ENCODE assay signal across 9 cellular contexts in the genomic region with DNA sequence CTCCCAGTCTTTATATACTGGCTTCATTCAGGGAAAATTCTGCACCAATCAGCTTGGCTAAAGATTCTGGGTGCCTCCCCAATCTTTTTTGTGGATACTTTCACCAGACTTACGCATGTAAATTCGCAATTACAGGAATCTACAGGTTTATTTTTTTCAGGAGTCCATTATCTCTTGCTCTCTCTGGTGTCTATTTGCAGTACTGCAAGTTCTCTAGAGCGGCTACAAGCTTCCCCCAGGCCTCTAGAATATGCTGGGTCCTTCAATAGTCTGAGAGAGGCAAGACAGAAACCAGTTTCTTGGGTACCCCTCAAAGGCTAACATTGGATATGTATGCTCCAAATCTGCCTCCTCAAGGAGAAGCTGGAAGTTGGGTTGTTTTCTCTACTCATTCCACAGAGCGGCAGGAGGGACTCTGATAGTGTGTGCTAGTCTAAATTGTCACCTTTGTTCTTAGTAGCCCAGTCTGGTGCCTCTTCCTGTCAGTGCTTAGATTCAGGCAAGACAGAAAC. TPM values are rescaled to one million over a fixed set of nuclear protein-coding genes. Genes with fewer than 3 reads are reported as not detected.
DNase-seq lines count a peak whose midpoint lies in the region; ATAC-seq, FAIRE-seq and TF ChIP-seq lines count a peak whose summit lies in the region.
"Had no signal": no experiment of that assay in that cellular context is flagged by ENCODE, and none has a peak within 500 bp of the region (broad histone marks: within the 10 kb centered on the region; RNA-seq: fewer than 3 reads in every experiment).

No MANE protein-coding gene starts in this region.

- intact Hi-C loops in PC-9 (cut with micrococcal nuclease; ENCODE audit: unreplicated experiment): loop anchor here (5.0 kb wide), 1 partner anchor 273 kb away; the partner anchor contains the start of gene C20orf203

- H3K27ac ChIP-seq in PC-9: no peak overlapping the region

- no peaks in the 10 kb centered on the region for H3K36me3 Mint-ChIP-seq in osteocyte (ENCODE audit: unreplicated experiment)

- DNase-seq in AG08396 (ENCODE audit: low spot score) (peak; percentile 40), GM12892 (ENCODE audit: insufficient read length) (no peak), PC-9 (no peak), cerebellar cortex (ENCODE audit: low spot score) (peak; percentile 26), osteocyte (ENCODE audit: extremely low spot score, unreplicated experiment) (no peak), C1 segment of cervical spinal cord (lab: John Stamatoyannopoulos, UW) (no peak), NCI-H524 (lab: John Stamatoyannopoulos, UW) (no peak)

- no peaks in the 10 kb centered on the region; the same call in 1 of the 2 replicates for H4K20me1 ChIP-seq in PC-9 (ENCODE audit: insufficient read depth)

- CTCF ChIA-PET in PC-9 (lab: Charles Lee): interaction anchor here (0.6 kb wide), 1 partner anchor 153 kb away, joined by 4 read pairs; no protein-coding TSS in a partner anchor

- no peak for TF ChIP-seq POLR2A in GM12892 (IDR thresholded peaks at IDR 0.05; ENCODE audit: low read depth, low read length)

- H3K79me2 ChIP-seq in PC-9 (ENCODE audit: low read depth): no peaks in the 10 kb centered on the region

- H3K27me3 Mint-ChIP-seq in osteocyte (ENCODE audit: unreplicated experiment): peaks cover 67% of the 10 kb centered on the region

- no peak overlapping the region for H3K4me3 Mint-ChIP-seq in osteocyte (ENCODE audit: unreplicated experiment)

- BruUV-seq in PC-9 (replicated peaks; lab: Mats Ljungman, UMichigan): no TSS peak

- H2AFZ ChIP-seq in PC-9: no peak overlapping the region

- no peaks in the 10 kb centered on the region for H3K4me1 Mint-ChIP-seq in osteocyte (ENCODE audit: unreplicated experiment)

- POLR2A ChIA-PET in PC-9 (lab: Charles Lee; ENCODE audit: unreplicated experiment): no interaction called here

- H3K36me3 ChIP-seq in PC-9 (ENCODE audit: low read depth): no peaks in the 10 kb centered on the region

- H3K9me3 ChIP-seq in PC-9 (ENCODE audit: insufficient read depth, low read depth): no peaks in the 10 kb centered on the region

- peak; percentile 33 for FAIRE-seq in GM12892 (lab: Jason Lieb, UNC)

- ATAC-seq in GM21423 (IDR thresholded peaks at IDR 0.05; ENCODE audit: unreplicated experiment): no peak

- H3K9me3 Mint-ChIP-seq in osteocyte (ENCODE audit: unreplicated experiment): peaks cover 5% of the 10 kb centered on the region

- no peaks in the 10 kb centered on the region for H3K9me2 ChIP-seq in PC-9 (ENCODE audit: insufficient read depth)

- H3F3A ChIP-seq in PC-9 (ENCODE audit: insufficient read depth, low read depth): no peaks in the 10 kb centered on the region

- TF ChIP-seq CTCF in PC-9 (conservative IDR thresholded peaks at IDR 0.05) (peak; percentile 64), osteocyte (IDR thresholded peaks at IDR 0.05) (peak; percentile 53)

- no peaks in the 10 kb centered on the region for H3K4me1 ChIP-seq in PC-9 (replicated peaks; ENCODE audit: insufficient read depth)

- H3K27ac Mint-ChIP-seq in osteocyte (ENCODE audit: unreplicated experiment): no peak overlapping the region

- no peak overlapping the region for H3K4me3 ChIP-seq in PC-9

- H3K27me3 ChIP-seq in PC-9 (ENCODE audit: insufficient read depth, low read depth): peaks cover 45% of the 10 kb centered on the region

- H3K4me2 ChIP-seq in PC-9: no peak overlapping the region

RNA-seq across cellular contexts. Expression of gene SUN5, which starts 58.5 kb away (rescaled TPM):
- not detected for polyA plus RNA-seq in GM12892 (2012; ENCODE audit: missing spikeins)
- not detected in 2 replicates for total RNA-seq in PC-9 (2021)
- not detected in 2 replicates for total RNA-seq in osteocyte
- total RNA-seq: subcutaneous adipose tissue had no signal

Comparison
In these comparisons a context has a peak if more than half of its experiments do, and no peak if none do; other contexts are left out.
1. DNase-seq: peak in AG08396 (single experiment) and cerebellar cortex (single experiment); none in GM12892 (single experiment), PC-9 (0 of 2), osteocyte (single experiment), C1 segment of cervical spinal cord (0 of 14) and NCI-H524 (0 of 2).